9 cellular contexts compared by ENCODE assay signal in the genomic region with DNA sequence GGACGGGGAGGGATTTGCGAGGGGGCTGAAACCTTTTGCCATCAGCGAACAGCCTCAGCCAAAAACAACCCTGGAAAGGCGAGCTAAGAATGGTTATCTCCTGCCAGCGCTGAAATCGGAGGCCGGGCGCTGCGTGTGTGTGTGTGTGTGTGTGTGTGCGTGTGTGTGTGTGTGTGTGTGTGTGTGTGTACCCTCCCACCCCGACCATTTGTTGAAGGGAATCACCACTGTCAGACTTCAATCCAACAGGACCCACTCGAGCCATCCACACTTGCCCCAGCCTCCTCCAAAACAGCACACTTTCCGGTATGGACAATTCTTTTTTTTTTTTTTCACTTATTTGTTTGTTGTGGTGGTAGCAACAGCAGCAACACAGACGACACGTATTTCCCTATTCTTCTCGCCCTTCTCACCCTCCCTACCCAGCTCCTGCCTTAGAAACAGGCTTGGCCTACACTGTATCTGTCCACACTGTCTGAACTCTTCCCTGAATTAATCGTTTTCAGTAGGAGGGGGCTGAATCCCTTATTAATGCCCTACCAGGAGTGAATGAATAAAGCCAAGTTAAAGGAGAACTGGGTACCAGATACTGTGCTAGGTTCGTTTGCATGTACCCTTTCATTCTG. TPM values are rescaled to one million over a fixed set of nuclear protein-coding genes. Genes with fewer than 3 reads are reported as not detected.
DNase-seq lines count a peak whose midpoint lies in the region; ATAC-seq, FAIRE-seq and TF ChIP-seq lines count a peak whose summit lies in the region.
"Not testable (repeated sequence)": the region's sequence is repeated elsewhere in the genome, so short reads cannot be mapped to it uniquely, and the experiment has no call there.
"Had no signal": no experiment of that assay in that cellular context is flagged by ENCODE, and none has a peak within 500 bp of the region (broad histone marks: within the 10 kb centered on the region; RNA-seq: fewer than 3 reads in every experiment).

No MANE protein-coding gene starts in this region.

- H4K5ac ChIP-seq in IMR-90 (ENCODE audit: low read depth, low read length), result peak overlapping the region; percentile 54

- H3K9me3 Mint-ChIP-seq in activated CD8-positive, alpha-beta T cell treated with anti-CD3 and anti-CD28 coated beads, Interleukin-2, amount 10 ng/mL, durations not matched to agents 7 days and 5 days (ENCODE audit: insufficient read depth); stimulated activated naive CD8-positive, alpha-beta T cell treated with anti-CD3 and anti-CD28 coated beads, Interleukin-15, amount 100 ng/mL, for 72 hours: not testable (repeated sequence)

- H3K23ac ChIP-seq in IMR-90 (ENCODE audit: low read depth, low read length), result peak overlapping the region; percentile 66; the same call in 1 of the 2 replicates

- H3K79me1 ChIP-seq in IMR-90 (ENCODE audit: low read depth in 1 of 2, low read length in 2 of 2), result not testable (repeated sequence)

- H2BK120ac ChIP-seq in IMR-90 (ENCODE audit: low read depth, low read length), result peak overlapping the region; percentile 92; the same call in 1 of the 2 replicates

- peak overlapping the region; percentile 80 for H3K27ac ChIP-seq in IMR-90 (ENCODE audit: insufficient read depth, low read length)
- not testable (repeated sequence) for H3K27ac ChIP-seq in HepG2 (ENCODE audit: extremely low read length, insufficient read depth, low read length); osteoblast (ENCODE audit: low read depth, low read length)

- not testable (repeated sequence) for H3K4me1 Mint-ChIP-seq in activated CD8-positive, alpha-beta T cell treated with anti-CD3 and anti-CD28 coated beads, Interleukin-2, amount 10 ng/mL, durations not matched to agents 7 days and 5 days (ENCODE audit: low read depth); stimulated activated naive CD8-positive, alpha-beta T cell treated with anti-CD3 and anti-CD28 coated beads, Interleukin-15, amount 100 ng/mL, for 72 hours

- not testable (repeated sequence) for TF ChIP-seq CTCF in AG10803 (conservative IDR thresholded peaks at IDR 0.05; ENCODE audit: low read length); IMR-90 (conservative IDR thresholded peaks at IDR 0.05; ENCODE audit: low read depth, low read length); bronchial epithelial cell (IDR thresholded peaks at IDR 0.05; ENCODE audit: insufficient read depth, low read length, severe bottlenecking); HepG2 (CRISPR knock-in tag; IDR thresholded peaks at IDR 0.05); osteoblast (IDR thresholded peaks at IDR 0.05; ENCODE audit: extremely low read depth, low read depth, low read length)

- H3K4me3 Mint-ChIP-seq in activated CD8-positive, alpha-beta T cell treated with anti-CD3 and anti-CD28 coated beads, Interleukin-2, amount 10 ng/mL, durations not matched to agents 7 days and 5 days, result peak overlapping the region; percentile 31
- peak overlapping the region; percentile 59 to 77 for H3K4me3 Mint-ChIP-seq in stimulated activated naive CD8-positive, alpha-beta T cell treated with anti-CD3 and anti-CD28 coated beads, Interleukin-15, amount 100 ng/mL, for 72 hours

- TSS peak; percentile 78 for BruUV-seq in IMR-90 (replicated peaks; lab: Mats Ljungman, UMichigan)
- not testable (repeated sequence) for BruUV-seq in HepG2 (replicated peaks; lab: Mats Ljungman, UMichigan)

- CTCF ChIA-PET in IMR-90 (lab: Yijun Ruan, JAX); activated CD8-positive, alpha-beta T cell treated with anti-CD3 and anti-CD28 coated beads, Interleukin-2, amount 10 ng/mL, durations not matched to agents 7 days and 5 days (lab: Charles Lee); HepG2 (lab: Yijun Ruan, JAX; ENCODE audit: low intra/inter-chr PET ratio, low total read pairs): not testable (repeated sequence)

- TF ChIP-seq RAD21 in IMR-90 (IDR thresholded peaks at IDR 0.05; ENCODE audit: low read length); HepG2 (CRISPR knock-in tag; IDR thresholded peaks at IDR 0.05): not testable (repeated sequence)

- peak overlapping the region; percentile 68 for H4K91ac ChIP-seq in IMR-90 (ENCODE audit: insufficient read depth, low read depth, low read length)

- H3K9ac ChIP-seq in IMR-90 (ENCODE audit: low read depth, low read length), result peak overlapping the region; percentile 68
- not testable (repeated sequence) for H3K9ac ChIP-seq in HepG2 (ENCODE audit: insufficient read depth, low read depth, low read length)

- DNase-seq in AG10803 (ENCODE audit: low read depth); IMR-90; activated CD8-positive, alpha-beta T cell treated with anti-CD3 and anti-CD28 coated beads, Interleukin-2, amount 10 ng/mL, durations not matched to agents 7 days and 5 days; bronchial epithelial cell (ENCODE audit: low read depth); HepG2 (ENCODE audit: low spot score); osteoblast (ENCODE audit: insufficient read length, low spot score, missing footprints); stimulated activated naive CD8-positive, alpha-beta T cell treated with anti-CD3 and anti-CD28 coated beads, Interleukin-15, amount 100 ng/mL, for 72 hours: not testable (repeated sequence)
- peak; percentile 58 for DNase-seq in Right ventricle myocardium inferior (ENCODE audit: missing footprints)

- not testable (repeated sequence) for H3K9me3 ChIP-seq in IMR-90 (ENCODE audit: control insufficient read depth, insufficient read depth, low read length); HepG2 (ENCODE audit: low read length); osteoblast (ENCODE audit: low read depth, low read length)

- not testable (repeated sequence) for H3K27ac Mint-ChIP-seq in activated CD8-positive, alpha-beta T cell treated with anti-CD3 and anti-CD28 coated beads, Interleukin-2, amount 10 ng/mL, durations not matched to agents 7 days and 5 days; stimulated activated naive CD8-positive, alpha-beta T cell treated with anti-CD3 and anti-CD28 coated beads, Interleukin-15, amount 100 ng/mL, for 72 hours

- H3K9me1 ChIP-seq in IMR-90 (ENCODE audit: insufficient read depth, low read length), result not testable (repeated sequence)

- H3K4ac ChIP-seq in IMR-90 (ENCODE audit: low read depth, low read length), result not testable (repeated sequence)

- WGBS in IMR-90 (ENCODE audit: extremely low coverage in 2 of 2, insufficient read length in 1 of 2), 2 experiments, result no CpG with 5 or more reads among the region's 18 CpGs
- 4% methylated on average over 8 of the region's 18 CpGs for WGBS in HepG2 (ENCODE audit: low lambda C conversion rate)

- not testable (repeated sequence) for FAIRE-seq in bronchial epithelial cell (lab: Jason Lieb, UNC); HepG2 (lab: Jason Lieb, UNC)

- not testable (repeated sequence) for ATAC-seq in IMR-90 (ENCODE audit: low read depth); activated CD8-positive, alpha-beta T cell treated with anti-CD3 and anti-CD28 coated beads, Interleukin-2, amount 10 ng/mL, durations not matched to agents 7 days and 5 days; Right ventricle myocardium inferior
- 0 out of 3 replicates have a peak, but pooled peaks have one; percentile 16 for ATAC-seq in HepG2
- ATAC-seq in stimulated activated naive CD8-positive, alpha-beta T cell treated with anti-CD3 and anti-CD28 coated beads, Interleukin-15, amount 100 ng/mL, for 72 hours, result peak; percentile 19

- not testable (repeated sequence) for H3K56ac ChIP-seq in IMR-90 (ENCODE audit: extremely low read depth, insufficient read depth, low read length)

- POLR2A ChIA-PET in IMR-90 (lab: Charles Lee; ENCODE audit: unreplicated experiment); activated CD8-positive, alpha-beta T cell treated with anti-CD3 and anti-CD28 coated beads, Interleukin-2, amount 10 ng/mL, durations not matched to agents 7 days and 5 days (lab: Charles Lee); HepG2 (lab: Yijun Ruan, JAX): not testable (repeated sequence)

- not testable (repeated sequence) for H3K14ac ChIP-seq in IMR-90 (replicated peaks; ENCODE audit: low read depth, low read length)

- H3K4me2 ChIP-seq in IMR-90 (ENCODE audit: low read depth, low read length), result peak overlapping the region; percentile 41
- 0 out of 2 replicates have a peak overlapping the region, but pooled peaks have one; percentile 32 for H3K4me2 ChIP-seq in HepG2 (ENCODE audit: low read depth, low read length)
- H3K4me2 ChIP-seq in osteoblast (ENCODE audit: insufficient read depth, low read length), result peak overlapping the region; percentile 32

- in situ Hi-C loops in IMR-90 (cut with MboI; ENCODE audit: low sequenced_read_pairs); HepG2 (cut with HindIII; ENCODE audit: extremely low pct_ligation_motif_present, low pct_unique_long_range_greater_than_20kb): not testable (repeated sequence)

- H4K20me1 ChIP-seq in IMR-90 (ENCODE audit: insufficient read depth, low read length); HepG2 (ENCODE audit: insufficient read depth, low read length); osteoblast (ENCODE audit: insufficient read depth, low read length): not testable (repeated sequence)

- intact Hi-C loops in IMR-90 (cut with micrococcal nuclease); Right ventricle myocardium inferior (cut with DNase I); HepG2 (cut with micrococcal nuclease; ENCODE audit: unreplicated experiment): not testable (repeated sequence)

- peak overlapping the region; percentile 67 to 92; a peak in 3 of 4 replicates for H4K8ac ChIP-seq in IMR-90 (ENCODE audit: low read depth in 2 of 2, low read length in 2 of 2)

- peak overlapping the region; percentile 54 for H2BK5ac ChIP-seq in IMR-90 (ENCODE audit: low read depth, low read length, poor library complexity, severe bottlenecking)

- not testable (repeated sequence) for H3K27me3 ChIP-seq in IMR-90 (ENCODE audit: control insufficient read depth, insufficient read depth, low read length); bronchial epithelial cell (ENCODE audit: control insufficient read depth, insufficient read depth, low read length); HepG2 (ENCODE audit: control insufficient read depth in 1 of 2, insufficient read depth in 2 of 2, low read length in 2 of 2); osteoblast (ENCODE audit: insufficient read depth, low read length)

- H2AFZ ChIP-seq in IMR-90 (replicated peaks; ENCODE audit: low read length, poor library complexity); HepG2 (ENCODE audit: low read length); osteoblast (ENCODE audit: low read length): not testable (repeated sequence)

- not testable (repeated sequence) for TF ChIP-seq POLR2A in IMR-90 (IDR thresholded peaks at IDR 0.05; ENCODE audit: low read depth, low read length); HepG2 (IDR thresholded peaks at IDR 0.05; ENCODE audit: insufficient read depth in 1 of 2, low read depth in 2 of 2, low read length in 2 of 2)

- 0 out of 2 replicates have a peak overlapping the region, but pooled peaks have one; percentile 14 for H2BK20ac ChIP-seq in IMR-90 (ENCODE audit: low read depth, low read length)

- H3K4me1 ChIP-seq in IMR-90 (ENCODE audit: control insufficient read depth, insufficient read depth, low read length); HepG2 (ENCODE audit: insufficient read depth, low read length); osteoblast (ENCODE audit: insufficient read depth, low read length): not testable (repeated sequence)

- peak overlapping the region; percentile 43; the same call in 1 of the 2 replicates for H3K4me3 ChIP-seq in AG10803 (ENCODE audit: low read length)
- peak overlapping the region; percentile 72 for H3K4me3 ChIP-seq in IMR-90 (ENCODE audit: insufficient read depth, low read depth, low read length)
- peak overlapping the region; percentile 27 for H3K4me3 ChIP-seq in bronchial epithelial cell (ENCODE audit: low read depth, low read length)
- peak overlapping the region in 1 of 3 experiments; percentile 48; a peak in 1 of 6 replicates for H3K4me3 ChIP-seq in HepG2 (replicated peaks in 1 of 3; ENCODE audit: insufficient read depth in 1 of 3, low read depth in 2 of 3, low read length in 3 of 3)
- H3K4me3 ChIP-seq in osteoblast (ENCODE audit: insufficient read depth, low read length), result peak overlapping the region; percentile 50

- TF ChIP-seq EP300 in HepG2 (IDR thresholded peaks at IDR 0.05; ENCODE audit: low read depth in 2 of 2, low read length in 2 of 2); HepG2 (CRISPR knock-in tag; IDR thresholded peaks at IDR 0.05; ENCODE audit: borderline replicate concordance): not testable (repeated sequence)

- not testable (repeated sequence) for H3K36me3 Mint-ChIP-seq in activated CD8-positive, alpha-beta T cell treated with anti-CD3 and anti-CD28 coated beads, Interleukin-2, amount 10 ng/mL, durations not matched to agents 7 days and 5 days (ENCODE audit: low read depth)

- peak overlapping the region; percentile 67; the same call in 1 of the 2 replicates for H2AK5ac ChIP-seq in IMR-90 (ENCODE audit: low read depth, low read length)

- H3K27me3 Mint-ChIP-seq in activated CD8-positive, alpha-beta T cell treated with anti-CD3 and anti-CD28 coated beads, Interleukin-2, amount 10 ng/mL, durations not matched to agents 7 days and 5 days (ENCODE audit: low read depth), result peaks cover 21% of the 10 kb centered on the region
- H3K27me3 Mint-ChIP-seq in stimulated activated naive CD8-positive, alpha-beta T cell treated with anti-CD3 and anti-CD28 coated beads, Interleukin-15, amount 100 ng/mL, for 72 hours, result peaks cover 20% of the 10 kb centered on the region

- H3K79me2 ChIP-seq in HepG2 (ENCODE audit: insufficient read depth, low read length); osteoblast (ENCODE audit: insufficient read depth, low read length): not testable (repeated sequence)

- 0 out of 3 replicates have a peak overlapping the region, but pooled peaks have one; percentile 48 for H2BK15ac ChIP-seq in IMR-90 (ENCODE audit: low read depth, low read length)

- not testable (repeated sequence) for H3K36me3 ChIP-seq in IMR-90 (ENCODE audit: control insufficient read depth, insufficient read depth, low read length); bronchial epithelial cell (ENCODE audit: control insufficient read depth, insufficient read depth, low read length); HepG2 (replicated peaks in 1 of 2; ENCODE audit: control insufficient read depth in 1 of 2, insufficient read depth in 2 of 2, low read length in 2 of 2); osteoblast (ENCODE audit: insufficient read depth, low read length)

- dilution Hi-C loops in IMR-90 (cut with HindIII; ENCODE audit: low sequenced_read_pairs, unreplicated experiment), result not testable (repeated sequence)

- not testable (repeated sequence) for H2AK9ac ChIP-seq in IMR-90 (replicated peaks; ENCODE audit: low read depth, low read length, poor library complexity)

- peak overlapping the region; percentile 52 for H3K18ac ChIP-seq in IMR-90 (ENCODE audit: low read depth, low read length)

RNA-seq across cellular contexts. Expression of a gene that starts 44.2 kb away (rescaled TPM):
- total RNA-seq in IMR-90 (2012; rRNA removed) (0.18 TPM in 1 of 2 replicates, not detected in the other), bronchial epithelial cell (0.26 TPM in 2 replicates), Right ventricle myocardium inferior (not detected), HepG2 (2016; rRNA removed; fragmentation: Illumina TruSeq; extraction: Trizol) (0.18 TPM in 1 of 2 replicates, not detected in the other), osteoblast (0.29 and 0.36 TPM in 2 replicates)
- polyA plus RNA-seq in IMR-90 (2012; rRNA removed) (0.03 and 0.09 TPM in 2 replicates), HepG2 (2011; rRNA removed) (0.15 and 0.21 TPM in 2 replicates)
- polyA plus RNA-seq in IMR-90 (2012; cell fraction: cytosol; rRNA removed), result 0.07 TPM in 1 of 2 replicates, not detected in the other
- 0.32 and 0.52 TPM in 2 replicates for polyA plus RNA-seq in IMR-90 (2012; cell fraction: nucleus; rRNA removed; ENCODE audit: low replicate concordance)
- total RNA-seq in activated CD8-positive, alpha-beta T cell treated with anti-CD3 and anti-CD28 coated beads, Interleukin-2, amount 10 ng/mL, durations not matched to agents 7 days and 5 days, result under 1 TPM in 1 of 2 experiments, not detected in 1; 0.52 TPM
- total RNA-seq in HepG2 (2016; cell fraction: cytosol; rRNA removed; fragmentation: Illumina TruSeq; extraction: Trizol; ENCODE audit: low read depth), result not detected in 2 replicates
- 0.17 TPM in 1 of 2 replicates, not detected in the other for total RNA-seq in HepG2 (2016; cell fraction: insoluble cytoplasmic fraction; rRNA removed; fragmentation: Illumina TruSeq; extraction: Trizol)
- total RNA-seq in HepG2 (2016; cell fraction: membrane; rRNA removed; fragmentation: Illumina TruSeq; extraction: Trizol), result 0.17 TPM in 1 of 2 replicates, not detected in the other
- 0.25 and 0.40 TPM in 2 replicates for total RNA-seq in HepG2 (2016; cell fraction: nucleus; rRNA removed; fragmentation: Illumina TruSeq; extraction: Trizol)
- polyA plus RNA-seq in HepG2 (2011; cell fraction: cytosol; rRNA removed), result 0.08 and 0.12 TPM in 2 replicates
- polyA plus RNA-seq in HepG2 (2011; cell fraction: nucleus; rRNA removed), result 0.68 and 1.0 TPM in 2 replicates
- 0.11 TPM in 1 of 2 replicates, not detected in the other for polyA plus RNA-seq in HepG2 (2012)
- 0.08 and 0.10 TPM in 2 replicates for polyA plus RNA-seq in HepG2 (2016; cell fraction: cytosol; fragmentation: Illumina TruSeq; extraction: Trizol; ENCODE audit: low read depth)
- 0.14 TPM in 1 of 2 replicates, not detected in the other for polyA plus RNA-seq in HepG2 (2016; cell fraction: insoluble cytoplasmic fraction; fragmentation: Illumina TruSeq; extraction: Trizol; ENCODE audit: low read depth)
- polyA plus RNA-seq in HepG2 (2016; cell fraction: membrane; fragmentation: Illumina TruSeq; extraction: Trizol; ENCODE audit: low read depth), result 0.16 TPM in 1 of 2 replicates, not detected in the other
- 0.33 and 0.94 TPM in 2 replicates for polyA plus RNA-seq in HepG2 (2016; cell fraction: nucleus; fragmentation: Illumina TruSeq; extraction: Trizol; ENCODE audit: insufficient read depth, low read depth)
- polyA minus RNA-seq in HepG2 (2011; rRNA and poly(A)+ RNA removed; ENCODE audit: low replicate concordance), result 0.16 and 0.62 TPM in 2 replicates
- polyA minus RNA-seq in HepG2 (2011; cell fraction: cytosol; rRNA and poly(A)+ RNA removed), result not detected in 2 replicates
- polyA minus RNA-seq in HepG2 (2011; cell fraction: nucleus; rRNA and poly(A)+ RNA removed), result 0.99 and 2.4 TPM in 2 replicates
- total RNA-seq: A673 had no signal

RNA-seq across cellular contexts. Expression of a gene that starts 44.8 kb away (rescaled TPM):
- 3.0 and 3.1 TPM in 2 replicates for total RNA-seq in IMR-90 (2012; rRNA removed)
- polyA plus RNA-seq in IMR-90 (2012; rRNA removed), result 13.7 and 17.6 TPM in 2 replicates
- polyA plus RNA-seq in IMR-90 (2012; cell fraction: cytosol; rRNA removed), result 7.8 and 8.1 TPM in 2 replicates
- polyA plus RNA-seq in IMR-90 (2012; cell fraction: nucleus; rRNA removed; ENCODE audit: low replicate concordance), result 59.0 and 84.7 TPM in 2 replicates
- total RNA-seq in activated CD8-positive, alpha-beta T cell treated with anti-CD3 and anti-CD28 coated beads, Interleukin-2, amount 10 ng/mL, durations not matched to agents 7 days and 5 days, result 10 to 100 TPM; 22.8 to 24.7 TPM
- total RNA-seq in bronchial epithelial cell, result 7.4 and 9.1 TPM in 2 replicates
- 13.4 TPM for total RNA-seq in Right ventricle myocardium inferior
- total RNA-seq in HepG2 (2016; rRNA removed; fragmentation: Illumina TruSeq; extraction: Trizol), result 6.9 and 10.9 TPM in 2 replicates
- total RNA-seq in HepG2 (2016; cell fraction: cytosol; rRNA removed; fragmentation: Illumina TruSeq; extraction: Trizol; ENCODE audit: low read depth), result 3.2 and 3.8 TPM in 2 replicates
- total RNA-seq in HepG2 (2016; cell fraction: insoluble cytoplasmic fraction; rRNA removed; fragmentation: Illumina TruSeq; extraction: Trizol), result 7.3 and 10.6 TPM in 2 replicates
- total RNA-seq in HepG2 (2016; cell fraction: membrane; rRNA removed; fragmentation: Illumina TruSeq; extraction: Trizol), result 4.5 TPM in 2 replicates
- total RNA-seq in HepG2 (2016; cell fraction: nucleus; rRNA removed; fragmentation: Illumina TruSeq; extraction: Trizol), result 5.7 TPM in 2 replicates
- polyA plus RNA-seq in HepG2 (2011; rRNA removed), result 13.0 and 15.0 TPM in 2 replicates
- polyA plus RNA-seq in HepG2 (2011; cell fraction: cytosol; rRNA removed), result 4.0 and 5.6 TPM in 2 replicates
- polyA plus RNA-seq in HepG2 (2011; cell fraction: nucleus; rRNA removed), result 28.7 and 31.9 TPM in 2 replicates
- 5.2 and 9.0 TPM in 2 replicates for polyA plus RNA-seq in HepG2 (2012)
- 2.9 TPM in 2 replicates for polyA plus RNA-seq in HepG2 (2016; cell fraction: cytosol; fragmentation: Illumina TruSeq; extraction: Trizol; ENCODE audit: low read depth)
- polyA plus RNA-seq in HepG2 (2016; cell fraction: insoluble cytoplasmic fraction; fragmentation: Illumina TruSeq; extraction: Trizol; ENCODE audit: low read depth), result 6.5 and 7.8 TPM in 2 replicates
- polyA plus RNA-seq in HepG2 (2016; cell fraction: membrane; fragmentation: Illumina TruSeq; extraction: Trizol; ENCODE audit: low read depth), result 3.9 and 4.2 TPM in 2 replicates
- polyA plus RNA-seq in HepG2 (2016; cell fraction: nucleus; fragmentation: Illumina TruSeq; extraction: Trizol; ENCODE audit: insufficient read depth, low read depth), result 13.9 and 18.3 TPM in 2 replicates
- polyA minus RNA-seq in HepG2 (2011; rRNA and poly(A)+ RNA removed; ENCODE audit: low replicate concordance), result 3.7 and 9.2 TPM in 2 replicates
- polyA minus RNA-seq in HepG2 (2011; cell fraction: cytosol; rRNA and poly(A)+ RNA removed), result 2.3 and 2.9 TPM in 2 replicates
- 2.4 and 2.6 TPM in 2 replicates for polyA minus RNA-seq in HepG2 (2011; cell fraction: nucleus; rRNA and poly(A)+ RNA removed)
- total RNA-seq in osteoblast, result 3.6 and 4.1 TPM in 2 replicates
